Comparison of ENCODE assay signal across 8 cellular contexts in genomic region chr10:91923371-91924211, GRCh38. TPM values are rescaled to one million over a fixed set of nuclear protein-coding genes. Genes with fewer than 3 reads are reported as not detected.
DNase-seq lines count a peak whose midpoint lies in the region; ATAC-seq and TF ChIP-seq lines count a peak whose summit lies in the region.

TSS of gene BTAF1 (plus strand) at chr10:91923770. CDS start at chr10:91924077, 307 bp downstream.

- H3K4me1 ChIP-seq in DND-41 (ENCODE audit: insufficient read depth, low read length), result peaks cover 46% of the 10 kb centered on the region
- peaks cover 41% of the 10 kb centered on the region for H3K4me1 ChIP-seq in KMS-11 (ENCODE audit: low read depth, poor library complexity, severe bottlenecking)

- H3K36me3 Mint-ChIP-seq in activated T-helper 2 cell treated with anti-CD3 and anti-CD28 coated beads, Interferon-gamma antibody, Interleukin-2, Interleukin-4, amounts not matched to agents 10 μg/mL and 5 μg/mL and 100 μg/mL, durations not matched to agents 14 hours and 24 hours and 36 hours (ENCODE audit: low read depth), result peaks cover 26% of the 10 kb centered on the region
- H3K36me3 Mint-ChIP-seq in natural killer cell, result no peaks in the 10 kb centered on the region

- no peaks in the 10 kb centered on the region for H3K9me3 ChIP-seq in DND-41 (ENCODE audit: insufficient read depth, low read length, severe bottlenecking)

- H3K4me3 ChIP-seq in DND-41 (ENCODE audit: low read depth in 1 of 2, low read length in 2 of 2), result peak within 1 kb of the TSS; percentile 97 to 99
- H3K4me3 ChIP-seq in KMS-11 (IDR thresholded peaks at IDR 0.05; ENCODE audit: insufficient read depth, low read depth, low read length), result no peak within 1 kb of the TSS

- peak within 1 kb of the TSS; percentile 100 for H3K27ac Mint-ChIP-seq in activated T-helper 2 cell treated with anti-CD3 and anti-CD28 coated beads, Interferon-gamma antibody, Interleukin-2, Interleukin-4, amounts not matched to agents 10 μg/mL and 5 μg/mL and 100 μg/mL, durations not matched to agents 14 hours and 24 hours and 36 hours
- H3K27ac Mint-ChIP-seq in natural killer cell, result peak within 1 kb of the TSS; percentile 95 to 97

- peaks cover 15% of the 10 kb centered on the region for H3K36me3 ChIP-seq in DND-41 (ENCODE audit: insufficient read depth, low read length)
- H3K36me3 ChIP-seq in KMS-11 (ENCODE audit: insufficient read depth), result no peaks in the 10 kb centered on the region

- H3K4me1 Mint-ChIP-seq in activated T-helper 2 cell treated with anti-CD3 and anti-CD28 coated beads, Interferon-gamma antibody, Interleukin-2, Interleukin-4, amounts not matched to agents 10 μg/mL and 5 μg/mL and 100 μg/mL, durations not matched to agents 14 hours and 24 hours and 36 hours (ENCODE audit: low read depth), result peaks cover 29% of the 10 kb centered on the region
- H3K4me1 Mint-ChIP-seq in natural killer cell, result peaks cover 36 to 39% of the 10 kb centered on the region in 2 donors

- intact Hi-C loops in activated T-helper 2 cell treated with anti-CD3 and anti-CD28 coated beads, Interferon-gamma antibody, Interleukin-2, Interleukin-4, amounts not matched to agents 10 μg/mL and 5 μg/mL and 100 μg/mL, durations not matched to agents 14 hours and 24 hours and 36 hours (cut with micrococcal nuclease), result loop anchor here (1.0 to 5.0 kb wide), 5 partner anchors 11 to 511 kb away; partner anchors contain the start of genes FGFBP3, HECTD2 and TNKS2
- intact Hi-C loops in natural killer cell (cut with micrococcal nuclease), result loop anchor here (2.0 kb wide), 1 partner anchor 15 kb away; the partner anchor contains the start of gene FGFBP3

- H3K4me2 ChIP-seq in DND-41 (ENCODE audit: insufficient read depth, low read length) (peak within 1 kb of the TSS; percentile 74), KMS-11 (peak within 1 kb of the TSS; percentile 91)

- peak within 1 kb of the TSS; percentile 70 for H3K9ac ChIP-seq in DND-41 (ENCODE audit: low read depth, low read length)
- H3K9ac ChIP-seq in KMS-11, result peak within 1 kb of the TSS; percentile 86

- H3K4me3 Mint-ChIP-seq in activated T-helper 2 cell treated with anti-CD3 and anti-CD28 coated beads, Interferon-gamma antibody, Interleukin-2, Interleukin-4, amounts not matched to agents 10 μg/mL and 5 μg/mL and 100 μg/mL, durations not matched to agents 14 hours and 24 hours and 36 hours (ENCODE audit: low read depth), result peak within 1 kb of the TSS; percentile 87
- peak within 1 kb of the TSS; percentile 94 for H3K4me3 Mint-ChIP-seq in natural killer cell

- TF ChIP-seq CTCF in DND-41 (IDR thresholded peaks at IDR 0.05; ENCODE audit: borderline replicate concordance, extremely low read depth, low read length, poor library complexity, severe bottlenecking) (no peak), KMS-11 (conservative IDR thresholded peaks at IDR 0.05; ENCODE audit: low read depth, low read length) (no peak), natural killer cell (IDR thresholded peaks at IDR 0.05) (no peak)

- ATAC-seq in DND-41 (ENCODE audit: insufficient read depth, low read depth) (peak; percentile 93), GM21737 (IDR thresholded peaks at IDR 0.05; ENCODE audit: unreplicated experiment) (peak; percentile 96), natural killer cell (peak; percentile 92 to 96 (median 92))
- peak; percentile 99 for ATAC-seq in stimulated activated naive CD8-positive, alpha-beta T cell treated with anti-CD3 and anti-CD28 coated beads, Interleukin-15, Interleukin-2, amounts not matched to agents 100 U/mL and 50 U/mL, for 24 hours

- H3K27me3 ChIP-seq in DND-41 (ENCODE audit: insufficient read depth, low read length, poor library complexity) (no peaks in the 10 kb centered on the region), KMS-11 (ENCODE audit: insufficient read depth, low read depth) (no peaks in the 10 kb centered on the region)

- H4K20me1 ChIP-seq in DND-41 (ENCODE audit: insufficient read depth, low read length) (peaks cover 11% of the 10 kb centered on the region; the same call in 1 of the 2 replicates), KMS-11 (ENCODE audit: insufficient read depth) (peaks cover 7% of the 10 kb centered on the region)

- peak within 1 kb of the TSS; percentile 95 for H2AFZ ChIP-seq in DND-41 (ENCODE audit: low read depth, low read length)
- H2AFZ ChIP-seq in KMS-11 (ENCODE audit: low read depth), result peak within 1 kb of the TSS; percentile 89

- peaks cover 4% of the 10 kb centered on the region for H3K27me3 Mint-ChIP-seq in activated T-helper 2 cell treated with anti-CD3 and anti-CD28 coated beads, Interferon-gamma antibody, Interleukin-2, Interleukin-4, amounts not matched to agents 10 μg/mL and 5 μg/mL and 100 μg/mL, durations not matched to agents 14 hours and 24 hours and 36 hours (ENCODE audit: low read depth)
- H3K27me3 Mint-ChIP-seq in natural killer cell (ENCODE audit: low read depth in 2 of 2), result peaks cover 4 to 9% of the 10 kb centered on the region in 2 donors

- DNase-seq in DND-41, result peak; percentile 92
- DNase-seq in RPMI8226, result peak; percentile 93
- DNase-seq in activated T-helper 2 cell treated with anti-CD3 and anti-CD28 coated beads, Interferon-gamma antibody, Interleukin-2, Interleukin-4, amounts not matched to agents 10 μg/mL and 5 μg/mL and 100 μg/mL, durations not matched to agents 14 hours and 24 hours and 36 hours (ENCODE audit: low spot score), result peak; percentile 89
- peak; percentile 91 for DNase-seq in fibroblast of peridontal ligament (ENCODE audit: extremely low read depth)
- peak; percentile 90 for DNase-seq in natural killer cell
- peak; percentile 93 for DNase-seq in stimulated activated naive CD8-positive, alpha-beta T cell treated with anti-CD3 and anti-CD28 coated beads, Interleukin-15, Interleukin-2, amounts not matched to agents 100 U/mL and 50 U/mL, for 24 hours

- peaks cover 4% of the 10 kb centered on the region for H3K9me3 Mint-ChIP-seq in activated T-helper 2 cell treated with anti-CD3 and anti-CD28 coated beads, Interferon-gamma antibody, Interleukin-2, Interleukin-4, amounts not matched to agents 10 μg/mL and 5 μg/mL and 100 μg/mL, durations not matched to agents 14 hours and 24 hours and 36 hours
- H3K9me3 Mint-ChIP-seq in natural killer cell, result no peaks in the 10 kb centered on the region

- peaks cover 51% of the 10 kb centered on the region for H3K79me2 ChIP-seq in DND-41 (ENCODE audit: insufficient read depth, low read length)
- H3K79me2 ChIP-seq in KMS-11 (ENCODE audit: insufficient read depth, low read depth), result peaks cover 49% of the 10 kb centered on the region

- H3K27ac ChIP-seq in DND-41 (ENCODE audit: low read length), result peak within 1 kb of the TSS; percentile 96
- peak within 1 kb of the TSS; percentile 97 for H3K27ac ChIP-seq in KMS-11

RNA-seq across cellular contexts. Expression of gene BTAF1, which starts in this region (rescaled TPM):
- total RNA-seq in activated T-helper 2 cell treated with anti-CD3 and anti-CD28 coated beads, Interferon-gamma antibody, Interleukin-2, Interleukin-4, amounts not matched to agents 10 μg/mL and 5 μg/mL and 100 μg/mL, durations not matched to agents 14 hours and 24 hours and 36 hours, result 66.0 and 68.2 TPM in 2 replicates
- 10 to 100 TPM; 77.3 to 88.7 (median 80.7) TPM for total RNA-seq in natural killer cell
